ENCODE assay signal across 9 cellular contexts in the genomic region with DNA sequence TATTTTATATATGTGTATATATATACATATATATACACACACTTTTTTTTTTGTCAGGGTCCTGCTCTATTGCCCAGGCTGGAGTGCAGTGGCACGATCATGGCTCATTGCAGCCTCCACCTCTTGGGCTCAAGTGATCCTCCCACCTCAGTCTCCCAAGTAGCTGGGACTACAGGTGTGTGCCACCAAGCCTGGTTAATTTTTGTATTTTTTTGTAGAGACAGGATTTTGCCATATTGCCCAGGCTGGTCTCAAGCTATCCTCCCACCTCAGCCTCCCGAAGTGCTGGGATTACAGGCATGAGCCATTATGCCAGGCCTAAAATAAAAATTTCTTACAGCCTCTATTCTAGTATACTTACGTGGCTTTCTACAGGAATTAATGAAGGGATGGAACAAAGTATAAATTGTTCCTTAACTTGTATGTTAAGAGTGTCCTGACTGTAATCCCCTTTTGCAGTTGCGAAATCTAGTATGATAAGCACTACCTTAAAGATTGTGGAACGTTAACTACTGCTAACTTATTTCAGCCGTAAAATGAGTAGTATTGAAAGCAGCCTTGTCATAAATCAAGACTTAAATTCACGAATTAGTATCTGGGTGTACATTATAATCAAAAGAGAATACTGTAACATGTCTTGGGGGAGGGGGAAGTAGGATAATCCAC. TPM values are rescaled to one million over a fixed set of nuclear protein-coding genes. Genes with fewer than 3 reads are reported as not detected.
DNase-seq lines count a peak whose midpoint lies in the region; TF ChIP-seq lines count a peak whose summit lies in the region.
"Had no signal": no experiment of that assay in that cellular context is flagged by ENCODE, and none has a peak within 500 bp of the region (broad histone marks: within the 10 kb centered on the region; RNA-seq: fewer than 3 reads in every experiment).

No MANE protein-coding gene starts in this region.

- no peak for TF ChIP-seq CTCF in neural progenitor cell (IDR thresholded peaks at IDR 0.05)

- H3K9me3 ChIP-seq in CD8-positive, alpha-beta memory T cell (ENCODE audit: low read length): no peaks in the 10 kb centered on the region
- H3K9me3 ChIP-seq in duodenal mucosa (ENCODE audit: control insufficient read depth in 1 of 2, low read length in 2 of 2) (no peaks in the 10 kb centered on the region), neural progenitor cell (ENCODE audit: low read depth) (no peaks in the 10 kb centered on the region), HAP-1 (no peaks in the 10 kb centered on the region)

- peaks cover 26% of the 10 kb centered on the region for H3K4me1 ChIP-seq in CD8-positive, alpha-beta memory T cell (ENCODE audit: insufficient read depth, low read length)
- H3K4me1 ChIP-seq in duodenal mucosa (ENCODE audit: control insufficient read depth in 1 of 2, insufficient read depth in 2 of 2, low read length in 2 of 2) (peaks cover 11 to 32% of the 10 kb centered on the region in 2 donors), neural progenitor cell (peaks cover 5% of the 10 kb centered on the region), HAP-1 (no peaks in the 10 kb centered on the region; the same call in 1 of the 2 replicates)

- in situ Hi-C loops in HAP-1 (cut with MboI; ENCODE audit: low sequenced_read_pairs) (no loop called here), KBM-7 (cut with MboI; ENCODE audit: low pct_unique_long_range_greater_than_20kb, low sequenced_read_pairs) (no loop called here)

- no peak overlapping the region for H2AFZ ChIP-seq in neural progenitor cell (replicated peaks)

- no peak for DNase-seq in CD8-positive, alpha-beta memory T cell
- DNase-seq in MV-4-11 (lab: John Stamatoyannopoulos, UW) (peak; percentile 29), neural progenitor cell (ENCODE audit: low spot score) (no peak), HAP-1 (ENCODE audit: low spot score in 2 of 2) (no peak), KBM-7 (no peak), GM19238 (ENCODE audit: insufficient read length, low spot score) (no peak), NCI-H1105 treated with DMSO at 0.1 percent for 48 hours (lab: John Stamatoyannopoulos, UW) (no peak)
- DNase-seq: left colon had no signal

- POLR2A ChIA-PET in CD8-positive, alpha-beta memory T cell (lab: Charles Lee): no interaction called here

- peak overlapping the region; percentile 31 to 98 (median 94) for H3K27ac Mint-ChIP-seq in CD8-positive, alpha-beta memory T cell
- H3K27ac Mint-ChIP-seq in neural progenitor cell: no peak overlapping the region

- H3F3A ChIP-seq in neural progenitor cell (ENCODE audit: low read depth): peaks cover 16% of the 10 kb centered on the region

- H3K79me2 ChIP-seq in neural progenitor cell (ENCODE audit: low read depth): peaks cover 48% of the 10 kb centered on the region

- peaks cover 37 to 60% (median 51%) of the 10 kb centered on the region in 3 donors for H3K4me1 Mint-ChIP-seq in CD8-positive, alpha-beta memory T cell
- peaks cover 16% of the 10 kb centered on the region for H3K4me1 Mint-ChIP-seq in neural progenitor cell

- H4K20me1 ChIP-seq in neural progenitor cell (ENCODE audit: low read depth): peaks cover 28% of the 10 kb centered on the region

- peak overlapping the region; percentile 83 for H3K4me3 ChIP-seq in CD8-positive, alpha-beta memory T cell (ENCODE audit: low read length)
- H3K4me3 ChIP-seq in duodenal mucosa (ENCODE audit: low read depth in 1 of 2, low read length in 2 of 2) (peak overlapping the region; percentile 99), neural progenitor cell (peak overlapping the region; percentile 89), HAP-1 (no peak overlapping the region)

- H3K27ac ChIP-seq in CD8-positive, alpha-beta memory T cell (ENCODE audit: low read depth, low read length): no peak overlapping the region
- H3K27ac ChIP-seq in duodenal mucosa (ENCODE audit: low read depth, low read length) (no peak overlapping the region), neural progenitor cell (no peak overlapping the region)

- CTCF ChIA-PET in CD8-positive, alpha-beta memory T cell (lab: Charles Lee): interaction anchor here (1.7 to 3.5 kb wide), 2 partner anchors 15 to 155 kb away, joined by 5 to 27 read pairs; no protein-coding TSS in a partner anchor

- peak overlapping the region; percentile 95 to 99 (median 98) for H3K4me3 Mint-ChIP-seq in CD8-positive, alpha-beta memory T cell
- H3K4me3 Mint-ChIP-seq in neural progenitor cell: peak overlapping the region; percentile 96

- peak overlapping the region; percentile 85 for H3K4me2 ChIP-seq in neural progenitor cell

- no peaks in the 10 kb centered on the region for H3K27me3 ChIP-seq in CD8-positive, alpha-beta memory T cell (ENCODE audit: insufficient read depth, low read length, poor library complexity, severe bottlenecking)
- no peaks in the 10 kb centered on the region for H3K27me3 ChIP-seq in duodenal mucosa (ENCODE audit: control insufficient read depth in 1 of 2, insufficient read depth in 2 of 2, low read length in 2 of 2)
- peaks cover 24% of the 10 kb centered on the region for H3K27me3 ChIP-seq in neural progenitor cell
- H3K27me3 ChIP-seq in HAP-1 (ENCODE audit: low read depth): no peaks in the 10 kb centered on the region

- peaks cover 0 to 35% (median 0%) of the 10 kb centered on the region in 3 donors for H3K36me3 Mint-ChIP-seq in CD8-positive, alpha-beta memory T cell
- peaks cover 9% of the 10 kb centered on the region for H3K36me3 Mint-ChIP-seq in neural progenitor cell

- no peak overlapping the region for H3K9ac ChIP-seq in duodenal mucosa (ENCODE audit: low read depth in 1 of 2, low read length in 2 of 2)
- H3K9ac ChIP-seq in neural progenitor cell: no peak overlapping the region

- H3K36me3 ChIP-seq in CD8-positive, alpha-beta memory T cell (ENCODE audit: insufficient read depth, low read length): no peaks in the 10 kb centered on the region
- no peaks in the 10 kb centered on the region for H3K36me3 ChIP-seq in duodenal mucosa (ENCODE audit: control insufficient read depth in 1 of 2, insufficient read depth in 2 of 2, low read length in 2 of 2)
- no peaks in the 10 kb centered on the region for H3K36me3 ChIP-seq in neural progenitor cell
- H3K36me3 ChIP-seq in HAP-1 (replicated peaks): 0 out of 2 replicates have a peak, but pooled peaks cover 5% of the 10 kb centered on the region

- peaks cover 0 to under 1% of the 10 kb centered on the region in 2 donors for H3K27me3 Mint-ChIP-seq in CD8-positive, alpha-beta memory T cell
- H3K27me3 Mint-ChIP-seq in neural progenitor cell (ENCODE audit: insufficient read depth, low read depth): peaks cover 2% of the 10 kb centered on the region

- H3K9me3 Mint-ChIP-seq in CD8-positive, alpha-beta memory T cell: no peaks in the 10 kb centered on the region
- H3K9me3 Mint-ChIP-seq in neural progenitor cell: no peaks in the 10 kb centered on the region

RNA-seq across cellular contexts. Expression of a gene that starts 2.1 kb away (rescaled TPM):
- total RNA-seq in CD8-positive, alpha-beta memory T cell: 10 to 100 TPM; 14.4 to 16.6 TPM
- 12.7 TPM for polyA plus RNA-seq in CD8-positive, alpha-beta memory T cell
- total RNA-seq in neural progenitor cell (ENCODE audit: low replicate concordance): 11.0 and 11.5 TPM in 2 replicates

RNA-seq across cellular contexts. Expression of a gene that starts 59.9 kb away (rescaled TPM):
- total RNA-seq in CD8-positive, alpha-beta memory T cell: under 1 TPM; 0.27 to 0.44 TPM
- 0.35 TPM for polyA plus RNA-seq in CD8-positive, alpha-beta memory T cell
- 0.62 and 0.84 TPM in 2 replicates for total RNA-seq in neural progenitor cell (ENCODE audit: low replicate concordance)
